In genomic region chr16:30651124-30652004, GRCh38 we compare ENCODE assay signal across 8 cellular contexts. TPM values are rescaled to one million over a fixed set of nuclear protein-coding genes. Genes with fewer than 3 reads are reported as not detected.
DNase-seq lines count a peak whose midpoint lies in the region; ATAC-seq and TF ChIP-seq lines count a peak whose summit lies in the region.

No MANE protein-coding gene starts in this region.

- H2BK120ac ChIP-seq in trophoblast cell (ENCODE audit: insufficient read depth, low read length, poor library complexity) = peak overlapping the region; percentile 47

- CTCF ChIA-PET in SK-N-SH (lab: Yijun Ruan, JAX) = interaction anchor here (0.8 to 1.9 kb wide), 10 partner anchors 8 to 79 kb away, joined by 3 to 12 read pairs (median 4); no protein-coding TSS in a partner anchor

- peaks cover 2% of the 10 kb centered on the region for H3K36me3 Mint-ChIP-seq in activated naive CD8-positive, alpha-beta T cell

- H3K14ac ChIP-seq in trophoblast cell (ENCODE audit: low read length) = peak overlapping the region; percentile 77

- H3K9ac ChIP-seq in SK-N-SH (peak overlapping the region; percentile 95), trophoblast cell (ENCODE audit: low read length) (peak overlapping the region; percentile 76)

- H3K9me2 ChIP-seq in SK-N-SH = no peaks in the 10 kb centered on the region

- intact Hi-C loops in Right ventricle myocardium superior (cut with DNase I) (no loop called here), upper lobe of right lung (cut with DNase I) (no loop called here)

- ATAC-seq in GM21515 (IDR thresholded peaks at IDR 0.05; ENCODE audit: unreplicated experiment) (peak; percentile 41), Right ventricle myocardium superior (ENCODE audit: poor library complexity) (peak; percentile 83), upper lobe of right lung (peak; percentile 82)

- H4K12ac ChIP-seq in trophoblast cell (ENCODE audit: low read depth, low read length) = peak overlapping the region; percentile 74

- H3K27me3 ChIP-seq in SK-N-SH (ENCODE audit: insufficient read depth) (no peaks in the 10 kb centered on the region), trophoblast cell (ENCODE audit: insufficient read depth, low read length) (no peaks in the 10 kb centered on the region), upper lobe of right lung (no peaks in the 10 kb centered on the region)

- peak; percentile 71 for TF ChIP-seq CTCF in SK-N-SH (IDR thresholded peaks at IDR 0.05)
- peak; percentile 68 for TF ChIP-seq CTCF in upper lobe of right lung (IDR thresholded peaks at IDR 0.05)

- H3K27ac Mint-ChIP-seq in activated naive CD8-positive, alpha-beta T cell = peak overlapping the region; percentile 98

- H4K91ac ChIP-seq in trophoblast cell (ENCODE audit: low read depth, low read length) = peak overlapping the region; percentile 82

- peaks cover 22% of the 10 kb centered on the region for H3K79me2 ChIP-seq in SK-N-SH (ENCODE audit: insufficient read depth)
- peaks cover 7% of the 10 kb centered on the region for H3K79me2 ChIP-seq in trophoblast cell (ENCODE audit: control insufficient read depth, insufficient read depth, low read length, poor library complexity)

- peak overlapping the region; percentile 39 for H2AK5ac ChIP-seq in trophoblast cell (ENCODE audit: low read length)

- DNase-seq in DMS153 treated with DMSO at 0.1 percent for 48 hours (lab: John Stamatoyannopoulos, UW; ENCODE audit: unreplicated experiment) (peak; percentile 66), SK-N-SH (peak; percentile 88), Right ventricle myocardium superior (peak; percentile 82), trophoblast cell (peak; percentile 27 to 58), upper lobe of right lung (peak; percentile 89)
- no peak for DNase-seq in Jurkat, Clone E6-1 (ENCODE audit: low read depth, low spot score)

- no peaks in the 10 kb centered on the region for H3K9me3 ChIP-seq in SK-N-SH
- peaks cover 1% of the 10 kb centered on the region for H3K9me3 ChIP-seq in trophoblast cell (ENCODE audit: insufficient read depth, low read depth, low read length)
- no peaks in the 10 kb centered on the region for H3K9me3 ChIP-seq in upper lobe of right lung

- no peaks in the 10 kb centered on the region for H4K20me1 ChIP-seq in SK-N-SH (ENCODE audit: insufficient read depth)

- WGBS in SK-N-SH (ENCODE audit: low lambda C conversion rate) = under 1% methylated on average over 17 of the region's 71 CpGs
- WGBS in trophoblast cell (ENCODE audit: extremely low coverage, insufficient coverage, insufficient read length) = no CpG with 5 or more reads among the region's 71 CpGs

- TF ChIP-seq EP300 in SK-N-SH (IDR thresholded peaks at IDR 0.05; ENCODE audit: borderline replicate concordance in 1 of 2, low read depth in 1 of 2, low read length in 1 of 2) = no peak

- peaks cover 26% of the 10 kb centered on the region for H3K4me1 Mint-ChIP-seq in activated naive CD8-positive, alpha-beta T cell (ENCODE audit: low read depth)

- no peaks in the 10 kb centered on the region for H3K9me3 Mint-ChIP-seq in activated naive CD8-positive, alpha-beta T cell (ENCODE audit: low read depth)

- H3K23ac ChIP-seq in trophoblast cell (ENCODE audit: low read length) = no peak overlapping the region

- H2AFZ ChIP-seq in SK-N-SH (ENCODE audit: low read depth) (peak overlapping the region; percentile 85), trophoblast cell (ENCODE audit: insufficient read depth, low read length, poor library complexity) (peak overlapping the region; percentile 77)

- H3K36me3 ChIP-seq in SK-N-SH (replicated peaks in 1 of 2; ENCODE audit: control insufficient read depth in 1 of 2, insufficient read depth in 2 of 2, low read length in 1 of 2) (peaks cover 14 to 25% of the 10 kb centered on the region in 2 experiments), trophoblast cell (ENCODE audit: control insufficient read depth in 1 of 2, insufficient read depth in 2 of 2, low read length in 2 of 2) (peaks cover 34% of the 10 kb centered on the region in 2 experiments), upper lobe of right lung (peaks cover 43% of the 10 kb centered on the region)

- peak overlapping the region; percentile 88 to 95 for H3K27ac ChIP-seq in SK-N-SH (ENCODE audit: low read depth in 2 of 2, low read length in 1 of 2)
- peak overlapping the region; percentile 42 for H3K27ac ChIP-seq in trophoblast cell (ENCODE audit: low read depth, low read length)
- H3K27ac ChIP-seq in upper lobe of right lung = peak overlapping the region; percentile 95

- H3K4me1 ChIP-seq in SK-N-SH (ENCODE audit: control insufficient read depth in 1 of 2, insufficient read depth in 2 of 2, low read depth in 1 of 2, low read length in 1 of 2) (peaks cover 7 to 16% of the 10 kb centered on the region in 2 experiments), trophoblast cell (ENCODE audit: control insufficient read depth in 1 of 2, insufficient read depth in 2 of 2, low read length in 2 of 2) (peaks cover 2 to 8% of the 10 kb centered on the region in 2 experiments), upper lobe of right lung (peaks cover 13% of the 10 kb centered on the region)

- H3K79me1 ChIP-seq in trophoblast cell (ENCODE audit: low read length) = peaks cover 13% of the 10 kb centered on the region

- TF ChIP-seq RAD21 in SK-N-SH (IDR thresholded peaks at IDR 0.05; ENCODE audit: low read length) = peak; percentile 30; the same call in 1 of the 2 replicates

- peak overlapping the region; percentile 97 for H3K4me3 Mint-ChIP-seq in activated naive CD8-positive, alpha-beta T cell

- peak overlapping the region; percentile 57 for H4K8ac ChIP-seq in trophoblast cell (ENCODE audit: low read depth, low read length)

- POLR2A ChIA-PET in SK-N-SH (lab: Yijun Ruan, JAX) = interaction anchor here (0.9 to 1.4 kb wide), 5 partner anchors 7 to 124 kb away, joined by 3 to 6 read pairs (median 4); partner anchors contain the start of genes FBRS and ZNF689

- peak overlapping the region; percentile 57 for H3K18ac ChIP-seq in trophoblast cell (ENCODE audit: low read length)

- no peaks in the 10 kb centered on the region for H3K27me3 Mint-ChIP-seq in activated naive CD8-positive, alpha-beta T cell

- H2BK5ac ChIP-seq in trophoblast cell (ENCODE audit: low read depth, low read length, poor library complexity) = peak overlapping the region; percentile 67

- peak overlapping the region; percentile 49 for H3K4ac ChIP-seq in trophoblast cell (ENCODE audit: low read depth, low read length)

- peaks cover 9% of the 10 kb centered on the region for H3F3A ChIP-seq in SK-N-SH (replicated peaks; ENCODE audit: insufficient read depth)

- no peak overlapping the region for H2BK12ac ChIP-seq in trophoblast cell (ENCODE audit: low read length)

- H3K4me2 ChIP-seq in SK-N-SH (peak overlapping the region; percentile 99), trophoblast cell (ENCODE audit: low read length) (peak overlapping the region; percentile 98)

- H3K4me3 ChIP-seq in Jurkat, Clone E6-1 (ENCODE audit: low read length) = peak overlapping the region; percentile 97
- peak overlapping the region; percentile 91 to 99 for H3K4me3 ChIP-seq in SK-N-SH (ENCODE audit: low read depth in 2 of 2, low read length in 1 of 2)
- H3K4me3 ChIP-seq in trophoblast cell (ENCODE audit: low read depth, low read length) = peak overlapping the region; percentile 81
- peak overlapping the region; percentile 97 for H3K4me3 ChIP-seq in upper lobe of right lung

TF ChIP-seq in SK-N-SH, 30 proteins besides CTCF, POLR2A, EP300 and RAD21 (continues in another document):
- TF ChIP-seq GABPA (IDR thresholded peaks at IDR 0.05; ENCODE audit: low read depth) = peak; percentile 17; the same call in 1 of the 2 replicates
- TF ChIP-seq FOXM1 (IDR thresholded peaks at IDR 0.05; ENCODE audit: low read depth) = no peak
- TF ChIP-seq TAF1 (IDR thresholded peaks at IDR 0.05; ENCODE audit: borderline replicate concordance, low read depth, low read length) = peak; percentile 30; the same call in 1 of the 2 replicates

RNA-seq across cellular contexts. Expression of gene PRR14, which starts 0.6 kb away (rescaled TPM):
- 24.5 TPM for polyA plus RNA-seq in Jurkat, Clone E6-1 (2012; ENCODE audit: insufficient read depth, insufficient read length)
- 7.5 and 13.5 TPM in 2 replicates for polyA plus RNA-seq in SK-N-SH (2012; rRNA removed)
- polyA plus RNA-seq in SK-N-SH (2012; cell fraction: cytosol; rRNA removed) = 4.5 and 6.4 TPM in 2 replicates
- 47.6 and 99.3 TPM in 2 replicates for polyA plus RNA-seq in SK-N-SH (2012; cell fraction: nucleus; rRNA removed)
- total RNA-seq in Right ventricle myocardium superior (18.9 TPM), upper lobe of right lung (48.2 TPM)
- polyA plus RNA-seq in trophoblast cell (2013) = 32.0 and 33.1 TPM in 2 replicates

RNA-seq across cellular contexts. Expression of gene FBRS, which starts 6.9 kb away (rescaled TPM):
- polyA plus RNA-seq in Jurkat, Clone E6-1 (2012; ENCODE audit: insufficient read depth, insufficient read length) = 38.6 TPM
- 9.6 and 11.5 TPM in 2 replicates for polyA plus RNA-seq in SK-N-SH (2012; rRNA removed)
- polyA plus RNA-seq in SK-N-SH (2012; cell fraction: cytosol; rRNA removed) = 4.8 and 8.5 TPM in 2 replicates
- polyA plus RNA-seq in SK-N-SH (2012; cell fraction: nucleus; rRNA removed) = 47.6 and 50.6 TPM in 2 replicates
- total RNA-seq in Right ventricle myocardium superior (28.3 TPM), upper lobe of right lung (65.0 TPM)
- polyA plus RNA-seq in trophoblast cell (2013) = 128 and 134 TPM in 2 replicates

RNA-seq across cellular contexts. Expression of gene ZNF689, which starts 41.2 kb away (rescaled TPM):
- polyA plus RNA-seq in Jurkat, Clone E6-1 (2012; ENCODE audit: insufficient read depth, insufficient read length) = 19.7 TPM
- 2.9 and 3.4 TPM in 2 replicates for polyA plus RNA-seq in SK-N-SH (2012; rRNA removed)
- polyA plus RNA-seq in SK-N-SH (2012; cell fraction: cytosol; rRNA removed) = 2.5 and 3.1 TPM in 2 replicates
- 3.4 and 4.1 TPM in 2 replicates for polyA plus RNA-seq in SK-N-SH (2012; cell fraction: nucleus; rRNA removed)
- total RNA-seq in Right ventricle myocardium superior = 4.4 TPM
- polyA plus RNA-seq in trophoblast cell (2013) = 5.8 and 5.9 TPM in 2 replicates
- 7.2 TPM for total RNA-seq in upper lobe of right lung

RNA-seq across cellular contexts. Expression of gene SRCAP, which starts 47.6 kb away (rescaled TPM):
- 31.9 TPM for polyA plus RNA-seq in Jurkat, Clone E6-1 (2012; ENCODE audit: insufficient read depth, insufficient read length)
- polyA plus RNA-seq in SK-N-SH (2012; rRNA removed) = 3.7 and 5.6 TPM in 2 replicates
- polyA plus RNA-seq in SK-N-SH (2012; cell fraction: cytosol; rRNA removed) = 2.1 and 4.3 TPM in 2 replicates
- polyA plus RNA-seq in SK-N-SH (2012; cell fraction: nucleus; rRNA removed) = 8.1 and 12.8 TPM in 2 replicates
- total RNA-seq in Right ventricle myocardium superior (36.7 TPM), upper lobe of right lung (66.6 TPM)
- polyA plus RNA-seq in trophoblast cell (2013) = 38.1 and 40.5 TPM in 2 replicates

Comparison
In these comparisons a context has a peak if more than half of its experiments do, and no peak if none do; other contexts are left out.
1. H3K27ac ChIP-seq: peak in every context shown above with its lines; median percentile 95 in upper lobe of right lung; 92 in SK-N-SH; 42 in trophoblast cell.